ENCODE assay signal across 21 cellular contexts in genomic region chr10:108791794-108792474, GRCh38.
A peak's percentile ranks its signal among the peaks of the same experiment; 100 is the strongest.
DNase-seq lines count a peak whose midpoint lies in the region; ATAC-seq, FAIRE-seq and TF ChIP-seq lines count a peak whose summit lies in the region.
"Had no signal": no experiment of that assay in that cellular context is flagged by ENCODE, and none has a peak within 500 bp of the region (broad histone marks: within the 10 kb centered on the region; RNA-seq: fewer than 3 reads in every experiment).

No MANE protein-coding gene starts in this region.

- no peaks in the 10 kb centered on the region for H3K36me3 Mint-ChIP-seq in T-cell

- H3K27me3 ChIP-seq in HepG2 (ENCODE audit: control insufficient read depth in 1 of 2, insufficient read depth in 2 of 2, low read length in 2 of 2): no peaks in the 10 kb centered on the region
- H3K27me3 ChIP-seq in right lobe of liver: no peaks in the 10 kb centered on the region
- H3K27me3 ChIP-seq in IMR-90 (ENCODE audit: control insufficient read depth, insufficient read depth, low read length): no peaks in the 10 kb centered on the region
- no peaks in the 10 kb centered on the region for H3K27me3 ChIP-seq in bronchial epithelial cell (ENCODE audit: control insufficient read depth, insufficient read depth, low read length)
- H3K27me3 ChIP-seq in smooth muscle cell (ENCODE audit: low read depth): no peaks in the 10 kb centered on the region
- H3K27me3 ChIP-seq: SJSA1 had no signal

- H3K79me2 ChIP-seq in HepG2 (ENCODE audit: insufficient read depth, low read length): no peaks in the 10 kb centered on the region
- no peaks in the 10 kb centered on the region for H3K79me2 ChIP-seq in smooth muscle cell (ENCODE audit: low read depth)

- no peak for ATAC-seq in HepG2
- ATAC-seq in right lobe of liver: no peak
- peak; percentile 37; the same call in 1 of the 2 replicates for ATAC-seq in IMR-90 (ENCODE audit: low read depth)
- no peak for ATAC-seq in HG02642 (IDR thresholded peaks at IDR 0.05; ENCODE audit: poor library complexity, unreplicated experiment)
- no peak for ATAC-seq in T-cell (replicated peaks in 1 of 4)

- WGBS in HepG2 (ENCODE audit: low lambda C conversion rate): 11% methylated on average over 1 of the region's 1 CpG
- WGBS in right lobe of liver (ENCODE audit: insufficient coverage, low coverage, low lambda C conversion rate, missing lambda C conversion rate): 85% methylated on average over 1 of the region's 1 CpG
- WGBS in IMR-90 (ENCODE audit: extremely low coverage in 2 of 2, insufficient read length in 1 of 2), 2 experiments: no CpG with 5 or more reads among the region's 1 CpG
- 56% methylated on average over 1 of the region's 1 CpG for WGBS in smooth muscle cell (ENCODE audit: low lambda C conversion rate)

- FAIRE-seq in HepG2 (lab: Jason Lieb, UNC): no peak
- FAIRE-seq in bronchial epithelial cell (lab: Jason Lieb, UNC): no peak

- no peak overlapping the region for H2AFZ ChIP-seq in HepG2 (ENCODE audit: low read length)
- no peak overlapping the region for H2AFZ ChIP-seq in IMR-90 (replicated peaks; ENCODE audit: low read length, poor library complexity)
- H2AFZ ChIP-seq in smooth muscle cell (ENCODE audit: low read depth): no peak overlapping the region

- no peak overlapping the region for H3K9ac ChIP-seq in HepG2 (ENCODE audit: insufficient read depth, low read depth, low read length)
- no peak overlapping the region for H3K9ac ChIP-seq in IMR-90 (ENCODE audit: low read depth, low read length)
- no peak overlapping the region for H3K9ac ChIP-seq in smooth muscle cell (ENCODE audit: low read depth)

- H3K4me1 Mint-ChIP-seq in T-cell: no peaks in the 10 kb centered on the region

- no peak overlapping the region for H3K27ac Mint-ChIP-seq in T-cell

- H3K18ac ChIP-seq in IMR-90 (ENCODE audit: low read depth, low read length): no peak overlapping the region

- H2BK5ac ChIP-seq in IMR-90 (ENCODE audit: low read depth, low read length, poor library complexity, severe bottlenecking): no peak overlapping the region

- H3K4me3 ChIP-seq in HepG2 (replicated peaks in 1 of 3; ENCODE audit: insufficient read depth in 1 of 3, low read depth in 2 of 3, low read length in 3 of 3) (no peak overlapping the region), right lobe of liver (no peak overlapping the region), IMR-90 (ENCODE audit: insufficient read depth, low read depth, low read length) (no peak overlapping the region), bronchial epithelial cell (ENCODE audit: low read depth, low read length) (no peak overlapping the region), smooth muscle cell (no peak overlapping the region)
- H3K4me3 ChIP-seq: SJSA1 had no signal

- no peaks in the 10 kb centered on the region for H3K27me3 Mint-ChIP-seq in T-cell

- H3K23ac ChIP-seq in IMR-90 (ENCODE audit: low read depth, low read length): no peak overlapping the region

- H3K4me1 ChIP-seq in HepG2 (ENCODE audit: insufficient read depth, low read length): no peaks in the 10 kb centered on the region
- H3K4me1 ChIP-seq in right lobe of liver: no peaks in the 10 kb centered on the region
- no peaks in the 10 kb centered on the region; the same call in 1 of the 2 replicates for H3K4me1 ChIP-seq in IMR-90 (ENCODE audit: control insufficient read depth, insufficient read depth, low read length)
- H3K4me1 ChIP-seq in smooth muscle cell (ENCODE audit: low read depth): no peaks in the 10 kb centered on the region
- H3K4me1 ChIP-seq: SJSA1 had no signal

- H2BK20ac ChIP-seq in IMR-90 (ENCODE audit: low read depth, low read length): no peak overlapping the region

- TF ChIP-seq CTCF in HepG2 (CRISPR knock-in tag; IDR thresholded peaks at IDR 0.05) (no peak), right lobe of liver (IDR thresholded peaks at IDR 0.05) (no peak), IMR-90 (conservative IDR thresholded peaks at IDR 0.05; ENCODE audit: low read depth, low read length) (no peak), bronchial epithelial cell (IDR thresholded peaks at IDR 0.05; ENCODE audit: insufficient read depth, low read length, severe bottlenecking) (no peak), smooth muscle cell (IDR thresholded peaks at IDR 0.05; ENCODE audit: borderline replicate concordance, insufficient read depth, poor library complexity, severe bottlenecking) (no peak)

- peaks cover 7% of the 10 kb centered on the region for H3F3A ChIP-seq in smooth muscle cell (ENCODE audit: low read depth)

- in situ Hi-C loops in HepG2 (cut with HindIII; ENCODE audit: extremely low pct_ligation_motif_present, low pct_unique_long_range_greater_than_20kb) (no loop called here), IMR-90 (cut with MboI; ENCODE audit: low sequenced_read_pairs) (no loop called here)

- TF ChIP-seq RAD21 in HepG2 (CRISPR knock-in tag; IDR thresholded peaks at IDR 0.05) (no peak), IMR-90 (IDR thresholded peaks at IDR 0.05; ENCODE audit: low read length) (no peak)

- no peaks in the 10 kb centered on the region for H4K20me1 ChIP-seq in HepG2 (ENCODE audit: insufficient read depth, low read length)
- no peaks in the 10 kb centered on the region for H4K20me1 ChIP-seq in IMR-90 (ENCODE audit: insufficient read depth, low read length)
- no peaks in the 10 kb centered on the region for H4K20me1 ChIP-seq in smooth muscle cell (ENCODE audit: low read depth)

- no peak overlapping the region for H3K4me3 Mint-ChIP-seq in T-cell

- H3K27ac ChIP-seq in HepG2 (ENCODE audit: extremely low read length, insufficient read depth, low read length) (no peak overlapping the region), right lobe of liver (no peak overlapping the region), IMR-90 (ENCODE audit: insufficient read depth, low read length) (no peak overlapping the region), smooth muscle cell (ENCODE audit: low read depth) (peak overlapping the region; percentile 12)
- H3K27ac ChIP-seq: C4-2B, RWPE1, SJSA1 had no signal

- H3K9me1 ChIP-seq in IMR-90 (ENCODE audit: insufficient read depth, low read length): no peaks in the 10 kb centered on the region

- H4K8ac ChIP-seq in IMR-90 (ENCODE audit: low read depth in 2 of 2, low read length in 2 of 2): no peak overlapping the region

- DNase-seq in HepG2 (ENCODE audit: low spot score) (no peak), right lobe of liver (no peak), IMR-90 (peak; percentile 52), bronchial epithelial cell (ENCODE audit: low read depth) (peak; percentile 37), smooth muscle cell (lab: John Stamatoyannopoulos, UW; ENCODE audit: unreplicated experiment) (no peak), T-cell (no peak), hepatic stellate cell (ENCODE audit: low spot score) (no peak)
- DNase-seq: DND-41; H7; KBM-7; MV-4-11; NCI-H1417; NCI-H1930; NCI-H446; NCI-H69; NK-92 treated with Interleukin-12 subunit alpha and Interleukin-12 subunit beta, amount 100 ng/mL, for 24 hours; OCI-M1 had no signal

- intact Hi-C loops in HepG2 (cut with micrococcal nuclease; ENCODE audit: unreplicated experiment) (no loop called here), right lobe of liver (cut with DNase I) (no loop called here), IMR-90 (cut with micrococcal nuclease) (no loop called here)

- no peak overlapping the region for H4K91ac ChIP-seq in IMR-90 (ENCODE audit: insufficient read depth, low read depth, low read length)

- H2BK120ac ChIP-seq in IMR-90 (ENCODE audit: low read depth, low read length): no peak overlapping the region

- no peak overlapping the region for H2BK15ac ChIP-seq in IMR-90 (ENCODE audit: low read depth, low read length)

- TF ChIP-seq EP300 in HepG2 (IDR thresholded peaks at IDR 0.05; ENCODE audit: low read depth in 2 of 2, low read length in 2 of 2): no peak
- TF ChIP-seq EP300 in HepG2 (CRISPR knock-in tag; IDR thresholded peaks at IDR 0.05; ENCODE audit: borderline replicate concordance): no peak

- no peak overlapping the region for H4K5ac ChIP-seq in IMR-90 (ENCODE audit: low read depth, low read length)

- no peak for TF ChIP-seq POLR2A in HepG2 (IDR thresholded peaks at IDR 0.05; ENCODE audit: insufficient read depth in 1 of 2, low read depth in 2 of 2, low read length in 2 of 2)
- TF ChIP-seq POLR2A in right lobe of liver (IDR thresholded peaks at IDR 0.05): no peak
- no peak for TF ChIP-seq POLR2A in IMR-90 (IDR thresholded peaks at IDR 0.05; ENCODE audit: low read depth, low read length)

- BruUV-seq in HepG2 (replicated peaks; lab: Mats Ljungman, UMichigan) (no TSS peak), IMR-90 (replicated peaks; lab: Mats Ljungman, UMichigan) (no TSS peak)

- H3K14ac ChIP-seq in IMR-90 (replicated peaks; ENCODE audit: low read depth, low read length): no peak overlapping the region

- H3K4ac ChIP-seq in IMR-90 (ENCODE audit: low read depth, low read length): no peak overlapping the region

- no peak overlapping the region for H3K4me2 ChIP-seq in HepG2 (ENCODE audit: low read depth, low read length)
- H3K4me2 ChIP-seq in IMR-90 (ENCODE audit: low read depth, low read length): peak overlapping the region; percentile 17; the same call in 1 of the 2 replicates
- no peak overlapping the region for H3K4me2 ChIP-seq in smooth muscle cell

- H2AK5ac ChIP-seq in IMR-90 (ENCODE audit: low read depth, low read length): no peak overlapping the region

- no peaks in the 10 kb centered on the region for H3K36me3 ChIP-seq in HepG2 (replicated peaks in 1 of 2; ENCODE audit: control insufficient read depth in 1 of 2, insufficient read depth in 2 of 2, low read length in 2 of 2)
- no peaks in the 10 kb centered on the region for H3K36me3 ChIP-seq in right lobe of liver
- no peaks in the 10 kb centered on the region for H3K36me3 ChIP-seq in IMR-90 (ENCODE audit: control insufficient read depth, insufficient read depth, low read length)
- no peaks in the 10 kb centered on the region for H3K36me3 ChIP-seq in bronchial epithelial cell (ENCODE audit: control insufficient read depth, insufficient read depth, low read length)
- no peaks in the 10 kb centered on the region for H3K36me3 ChIP-seq in smooth muscle cell (ENCODE audit: low read depth)
- H3K36me3 ChIP-seq: SJSA1 had no signal

- no peak overlapping the region for H3K56ac ChIP-seq in IMR-90 (ENCODE audit: extremely low read depth, insufficient read depth, low read length)

- H3K9me3 ChIP-seq in HepG2 (ENCODE audit: low read length) (peaks cover 69% of the 10 kb centered on the region), right lobe of liver (no peaks in the 10 kb centered on the region), IMR-90 (ENCODE audit: control insufficient read depth, insufficient read depth, low read length) (no peaks in the 10 kb centered on the region), smooth muscle cell (replicated peaks; ENCODE audit: low read depth) (no peaks in the 10 kb centered on the region)

- no peak overlapping the region for H2AK9ac ChIP-seq in IMR-90 (replicated peaks; ENCODE audit: low read depth, low read length, poor library complexity)

- dilution Hi-C loops in IMR-90 (cut with HindIII; ENCODE audit: low sequenced_read_pairs, unreplicated experiment): no loop called here

- peaks cover 8 to 12% (median 9%) of the 10 kb centered on the region in 3 donors for H3K9me3 Mint-ChIP-seq in T-cell

- POLR2A ChIA-PET in HepG2 (lab: Yijun Ruan, JAX): no interaction called here
- POLR2A ChIA-PET in IMR-90 (lab: Charles Lee; ENCODE audit: unreplicated experiment): no interaction called here
- POLR2A ChIA-PET in T-cell (lab: Charles Lee): no interaction called here

- CTCF ChIA-PET in HepG2 (lab: Yijun Ruan, JAX; ENCODE audit: low intra/inter-chr PET ratio, low total read pairs): no interaction called here
- CTCF ChIA-PET in IMR-90 (lab: Yijun Ruan, JAX): no interaction called here
- CTCF ChIA-PET in T-cell (lab: Charles Lee): no interaction called here

- no peaks in the 10 kb centered on the region for H3K79me1 ChIP-seq in IMR-90 (ENCODE audit: low read depth in 1 of 2, low read length in 2 of 2)

Comparison
In these comparisons a context has a peak if more than half of its experiments do, and no peak if none do; other contexts are left out.
1. DNase-seq: peak in IMR-90 (single experiment) and bronchial epithelial cell (single experiment); none in HepG2 (single experiment), right lobe of liver (0 of 3), smooth muscle cell (single experiment), T-cell (0 of 34) and hepatic stellate cell (single experiment).